ENCODE assay signal across 28 cellular contexts in the genomic region with DNA sequence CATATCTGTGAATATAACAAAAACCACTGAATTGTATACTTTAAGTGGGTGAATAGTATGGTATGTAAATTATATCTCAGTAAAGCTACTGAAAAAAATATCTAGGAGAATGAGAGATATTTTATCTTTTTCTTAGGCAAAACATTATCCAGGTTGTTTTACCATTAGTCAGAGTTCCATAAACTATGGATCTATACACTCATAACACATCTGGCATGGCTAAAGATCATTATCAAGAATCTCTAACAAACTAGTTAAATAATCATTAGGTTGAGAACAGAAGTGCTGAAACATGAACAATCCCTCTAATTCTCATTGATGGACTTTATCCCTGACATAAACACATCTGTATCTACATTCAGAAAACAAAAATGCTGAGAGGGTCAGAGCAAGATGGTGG. TPM values are rescaled to one million over a fixed set of nuclear protein-coding genes. Genes with fewer than 3 reads are reported as not detected.
DNase-seq lines count a peak whose midpoint lies in the region; ATAC-seq, FAIRE-seq and TF ChIP-seq lines count a peak whose summit lies in the region.
"Had no signal": no experiment of that assay in that cellular context is flagged by ENCODE, and none has a peak within 500 bp of the region (broad histone marks: within the 10 kb centered on the region; RNA-seq: fewer than 3 reads in every experiment).

No MANE protein-coding gene starts in this region.

- no peak for TF ChIP-seq POLR2A in endothelial cell of umbilical vein (IDR thresholded peaks at IDR 0.05; ENCODE audit: low read depth, low read length)

- H4K20me1 ChIP-seq in GM23338 (replicated peaks; ENCODE audit: insufficient read depth): peaks cover 4% of the 10 kb centered on the region
- no peaks in the 10 kb centered on the region for H4K20me1 ChIP-seq in endothelial cell of umbilical vein (replicated peaks; ENCODE audit: control insufficient read depth, extremely low read depth, insufficient read depth, low read length)

- H3K27me3 Mint-ChIP-seq in GM23338 (ENCODE audit: insufficient read depth, low read depth, poor library complexity) (no peaks in the 10 kb centered on the region), progenitor cell of endocrine pancreas (no peaks in the 10 kb centered on the region)
- H3K27me3 Mint-ChIP-seq: activated CD4-positive, alpha-beta T cell treated with anti-CD3 and anti-CD28 coated beads, Interleukin-2, amount 10 ng/mL, durations not matched to agents 24 days and 14 days; activated naive CD8-positive, alpha-beta T cell treated with anti-CD3 and anti-CD28 coated beads, Interleukin-2, amount 10 ng/mL, durations not matched to agents 7 days and 5 days; central memory CD8-positive, alpha-beta T cell; IgD-negative memory B cell; stimulated activated naive CD8-positive, alpha-beta T cell treated with anti-CD3 and anti-CD28 coated beads, Interleukin-15, amount 100 ng/mL, for 72 hours had no signal

- H3K4me1 ChIP-seq in GM23338 (ENCODE audit: insufficient read depth) (0 out of 2 replicates have a peak, but pooled peaks cover 12% of the 10 kb centered on the region), endothelial cell of umbilical vein (ENCODE audit: control insufficient read depth, extremely low read depth, insufficient read depth, low read length) (peaks cover 3% of the 10 kb centered on the region)
- H3K4me1 ChIP-seq: gastroesophageal sphincter, right lobe of liver had no signal

- dilution Hi-C loops in endothelial cell of umbilical vein (cut with MboI; ENCODE audit: extremely low pct_ligation_motif_present, low sequenced_read_pairs): no loop called here

- H3K9me3 ChIP-seq in endothelial cell of umbilical vein (replicated peaks; ENCODE audit: control insufficient read depth, insufficient read depth, low read length): no peaks in the 10 kb centered on the region
- H3K9me3 ChIP-seq: gastroesophageal sphincter, right lobe of liver, thoracic aorta had no signal

- H3F3A ChIP-seq in GM23338 (replicated peaks; ENCODE audit: low read depth): no peaks in the 10 kb centered on the region

- H3K36me3 ChIP-seq in GM23338 (ENCODE audit: insufficient read depth): peaks cover 5% of the 10 kb centered on the region; the same call in 1 of the 2 replicates
- no peaks in the 10 kb centered on the region for H3K36me3 ChIP-seq in endothelial cell of umbilical vein (ENCODE audit: control insufficient read depth in 2 of 2, extremely low read depth in 1 of 2, insufficient read depth in 2 of 2, low read length in 2 of 2)
- H3K36me3 ChIP-seq: right lobe of liver, thoracic aorta had no signal

- POLR2A ChIA-PET in endothelial cell of umbilical vein (lab: Charles Lee): no interaction called here

- no peaks in the 10 kb centered on the region for H3K27me3 ChIP-seq in GM23338 (ENCODE audit: insufficient read depth)
- H3K27me3 ChIP-seq in endothelial cell of umbilical vein (ENCODE audit: control insufficient read depth in 2 of 2, insufficient read depth in 2 of 2, low read length in 2 of 2): no peaks in the 10 kb centered on the region
- H3K27me3 ChIP-seq: gastroesophageal sphincter, right lobe of liver had no signal

- DNase-seq in D721Med (ENCODE audit: insufficient read length, low spot score) (no peak), GM23338 (ENCODE audit: low spot score) (no peak), endothelial cell of umbilical vein (ENCODE audit: low read depth, low spot score) (no peak), progenitor cell of endocrine pancreas (ENCODE audit: low spot score, unreplicated experiment) (no peak), COLO668 (lab: John Stamatoyannopoulos, UW; ENCODE audit: unreplicated experiment) (no peak), left colon (no peak), NCI-H2196 (lab: John Stamatoyannopoulos, UW; ENCODE audit: unreplicated experiment) (no peak)
- DNase-seq: activated CD4-positive, alpha-beta T cell treated with anti-CD3 and anti-CD28 coated beads, Interleukin-2, amount 10 ng/mL, durations not matched to agents 24 days and 14 days; activated gamma-delta T cell treated with Interleukin-2 at 50 U/mL for 16 hours; activated naive CD8-positive, alpha-beta T cell treated with anti-CD3 and anti-CD28 coated beads, Interleukin-2, amount 10 ng/mL, durations not matched to agents 7 days and 5 days; activated T-cell treated with anti-CD3 and anti-CD28 coated beads, Interleukin-2, amount 50 U/mL, for 1 hour; dorsolateral prefrontal cortex; NCI-H1048; NCI-H1694; NCI-H774; right lobe of liver; stimulated activated CD4-positive, alpha-beta T cell treated with anti-CD3 and anti-CD28 coated beads, Interleukin-2, amount 100 ng/mL, for 48 hours; stimulated activated naive CD8-positive, alpha-beta T cell treated with anti-CD3 and anti-CD28 coated beads, Interleukin-15, amount 100 ng/mL, for 72 hours had no signal

- H3K27ac Mint-ChIP-seq in GM23338: peak overlapping the region; percentile 74; the same call in 1 of the 2 replicates
- peak overlapping the region; percentile 33 for H3K27ac Mint-ChIP-seq in progenitor cell of endocrine pancreas
- H3K27ac Mint-ChIP-seq: activated naive CD8-positive, alpha-beta T cell treated with anti-CD3 and anti-CD28 coated beads, Interleukin-2, amount 10 ng/mL, durations not matched to agents 7 days and 5 days; stimulated activated naive CD8-positive, alpha-beta T cell treated with anti-CD3 and anti-CD28 coated beads, Interleukin-15, amount 100 ng/mL, for 72 hours had no signal

- no peak overlapping the region for H2AFZ ChIP-seq in GM23338
- no peak overlapping the region for H2AFZ ChIP-seq in endothelial cell of umbilical vein (ENCODE audit: low read depth, low read length)

- no peaks in the 10 kb centered on the region for H3K9me1 ChIP-seq in endothelial cell of umbilical vein (replicated peaks; ENCODE audit: control insufficient read depth, extremely low read depth, insufficient read depth, low read length)

- H3K4me3 ChIP-seq in GM23338 (no peak overlapping the region), endothelial cell of umbilical vein (replicated peaks in 1 of 3; ENCODE audit: insufficient read depth in 1 of 3, low read depth in 1 of 3, low read length in 3 of 3) (no peak overlapping the region)
- H3K4me3 ChIP-seq: dorsolateral prefrontal cortex, gastroesophageal sphincter, GM12878, lung, right lobe of liver, thoracic aorta had no signal

- no TSS peak for BruUV-seq in endothelial cell of umbilical vein (replicated peaks; lab: Mats Ljungman, UMichigan)

- TF ChIP-seq CTCF in D721Med (IDR thresholded peaks at IDR 0.05; ENCODE audit: insufficient read depth, missing control alignments): no peak
- TF ChIP-seq CTCF in GM23338 (conservative IDR thresholded peaks at IDR 0.05; ENCODE audit: low read depth in 2 of 2): no peak
- no peak for TF ChIP-seq CTCF in endothelial cell of umbilical vein (IDR thresholded peaks at IDR 0.05; ENCODE audit: extremely low read depth in 1 of 2, insufficient read depth in 1 of 2, low read depth in 1 of 2, low read length in 2 of 2)
- TF ChIP-seq CTCF in progenitor cell of endocrine pancreas (IDR thresholded peaks at IDR 0.05; ENCODE audit: unreplicated experiment): no peak

- H3K36me3 Mint-ChIP-seq in GM23338 (ENCODE audit: low read depth) (peaks cover 70% of the 10 kb centered on the region), progenitor cell of endocrine pancreas (ENCODE audit: insufficient read depth) (peaks cover 14% of the 10 kb centered on the region)

- H3K4me3 Mint-ChIP-seq in GM23338 (no peak overlapping the region), progenitor cell of endocrine pancreas (ENCODE audit: low read depth) (no peak overlapping the region)
- H3K4me3 Mint-ChIP-seq: activated CD4-positive, alpha-beta T cell treated with anti-CD3 and anti-CD28 coated beads, Interleukin-2, amount 10 ng/mL, durations not matched to agents 24 days and 14 days; activated naive CD8-positive, alpha-beta T cell treated with anti-CD3 and anti-CD28 coated beads, Interleukin-2, amount 10 ng/mL, durations not matched to agents 7 days and 5 days; CD14-positive monocyte; central memory CD8-positive, alpha-beta T cell; IgD-negative memory B cell; neural crest cell; stimulated activated naive CD8-positive, alpha-beta T cell treated with anti-CD3 and anti-CD28 coated beads, Interleukin-15, amount 100 ng/mL, for 72 hours had no signal

- no peak overlapping the region for H3K27ac ChIP-seq in GM23338 (ENCODE audit: low read depth)
- H3K27ac ChIP-seq in endothelial cell of umbilical vein (ENCODE audit: insufficient read depth, low read depth, low read length): peak overlapping the region; percentile 11
- H3K27ac ChIP-seq: dorsolateral prefrontal cortex, gastroesophageal sphincter, right lobe of liver, thoracic aorta had no signal

- CTCF ChIA-PET in endothelial cell of umbilical vein (lab: Charles Lee): interaction anchor here (1.0 kb wide), 1 partner anchor 75 kb away, joined by 3 read pairs; no protein-coding TSS in a partner anchor

- H3K4me1 Mint-ChIP-seq in GM23338: peaks cover 16% of the 10 kb centered on the region; the same call in 2 of the 3 replicates
- H3K4me1 Mint-ChIP-seq in progenitor cell of endocrine pancreas (ENCODE audit: low read depth): peaks cover 2% of the 10 kb centered on the region
- H3K4me1 Mint-ChIP-seq: neural crest cell had no signal

- H3K79me2 ChIP-seq in GM23338 (replicated peaks; ENCODE audit: insufficient read depth): peaks cover 100% of the 10 kb centered on the region
- H3K79me2 ChIP-seq in endothelial cell of umbilical vein (ENCODE audit: control insufficient read depth, insufficient read depth, low read length): peaks cover 53% of the 10 kb centered on the region

- intact Hi-C loops in endothelial cell of umbilical vein (cut with micrococcal nuclease): no loop called here
- intact Hi-C loops in left colon (cut with DNase I, micrococcal nuclease): no loop called here

- H3K9ac ChIP-seq in endothelial cell of umbilical vein (replicated peaks; ENCODE audit: extremely low read depth, insufficient read depth, low read length): no peak overlapping the region

- no peaks in the 10 kb centered on the region for H3K9me2 ChIP-seq in GM23338 (ENCODE audit: insufficient read depth)

- ATAC-seq in GM23338: no peak
- ATAC-seq in HG03039 (IDR thresholded peaks at IDR 0.05; ENCODE audit: unreplicated experiment): no peak
- no peak for ATAC-seq in left colon
- ATAC-seq: gastroesophageal sphincter; stimulated activated naive CD8-positive, alpha-beta T cell treated with anti-CD3 and anti-CD28 coated beads, Interleukin-15, amount 100 ng/mL, for 72 hours had no signal

- FAIRE-seq in D721Med (lab: Jason Lieb, UNC) (peak; percentile 48), endothelial cell of umbilical vein (lab: Jason Lieb, UNC) (peak; percentile 40)
- FAIRE-seq: endometrium, GM12878 had no signal

- H3K4me2 ChIP-seq in GM23338 (no peak overlapping the region), endothelial cell of umbilical vein (ENCODE audit: insufficient read depth, low read length) (no peak overlapping the region)

- no peaks in the 10 kb centered on the region for H3K9me3 Mint-ChIP-seq in GM23338
- peaks cover 32% of the 10 kb centered on the region for H3K9me3 Mint-ChIP-seq in progenitor cell of endocrine pancreas (ENCODE audit: low read depth)
- H3K9me3 Mint-ChIP-seq: activated CD4-positive, alpha-beta T cell treated with anti-CD3 and anti-CD28 coated beads, Interleukin-2, amount 10 ng/mL, durations not matched to agents 24 days and 14 days; activated naive CD8-positive, alpha-beta T cell treated with anti-CD3 and anti-CD28 coated beads, Interleukin-2, amount 10 ng/mL, durations not matched to agents 7 days and 5 days; central memory CD8-positive, alpha-beta T cell; stimulated activated naive CD8-positive, alpha-beta T cell treated with anti-CD3 and anti-CD28 coated beads, Interleukin-15, amount 100 ng/mL, for 72 hours had no signal

RNA-seq across cellular contexts. Expression of a gene that starts 15.6 kb away (rescaled TPM):
- 99.3 and 110 TPM in 2 replicates for total RNA-seq in GM23338 (2014; rRNA removed; shearing (Covaris generic))
- polyA plus RNA-seq in GM23338 (2016; fragmentation: Nextera tagmentation; extraction: Ambion mirVana) (28.9 and 29.8 TPM in 2 replicates), endothelial cell of umbilical vein (21.2 and 25.6 TPM in 2 replicates)
- total RNA-seq in endothelial cell of umbilical vein (55.8 and 56.4 TPM in 2 replicates), progenitor cell of endocrine pancreas (58.2 and 61.8 TPM in 2 replicates), left colon (10 to 100 TPM; 60.1 to 60.6 TPM)
- 22.8 and 24.2 TPM in 2 replicates for polyA plus RNA-seq in endothelial cell of umbilical vein (2011; cell fraction: cytosol; rRNA removed)
- 62.3 and 79.1 TPM in 2 replicates for polyA plus RNA-seq in endothelial cell of umbilical vein (2011; cell fraction: nucleus; rRNA removed)
- polyA plus RNA-seq in endothelial cell of umbilical vein (2012): 37.0 and 42.2 TPM in 2 replicates
- 73.3 and 80.1 TPM in 2 replicates for polyA minus RNA-seq in endothelial cell of umbilical vein
- 24.3 TPM for polyA minus RNA-seq in endothelial cell of umbilical vein (2011; cell fraction: cytosol; rRNA and poly(A)+ RNA removed)
- 84.5 and 135 TPM in 2 replicates for polyA minus RNA-seq in endothelial cell of umbilical vein (2011; cell fraction: nucleus; rRNA and poly(A)+ RNA removed)
